In the genomic region with DNA sequence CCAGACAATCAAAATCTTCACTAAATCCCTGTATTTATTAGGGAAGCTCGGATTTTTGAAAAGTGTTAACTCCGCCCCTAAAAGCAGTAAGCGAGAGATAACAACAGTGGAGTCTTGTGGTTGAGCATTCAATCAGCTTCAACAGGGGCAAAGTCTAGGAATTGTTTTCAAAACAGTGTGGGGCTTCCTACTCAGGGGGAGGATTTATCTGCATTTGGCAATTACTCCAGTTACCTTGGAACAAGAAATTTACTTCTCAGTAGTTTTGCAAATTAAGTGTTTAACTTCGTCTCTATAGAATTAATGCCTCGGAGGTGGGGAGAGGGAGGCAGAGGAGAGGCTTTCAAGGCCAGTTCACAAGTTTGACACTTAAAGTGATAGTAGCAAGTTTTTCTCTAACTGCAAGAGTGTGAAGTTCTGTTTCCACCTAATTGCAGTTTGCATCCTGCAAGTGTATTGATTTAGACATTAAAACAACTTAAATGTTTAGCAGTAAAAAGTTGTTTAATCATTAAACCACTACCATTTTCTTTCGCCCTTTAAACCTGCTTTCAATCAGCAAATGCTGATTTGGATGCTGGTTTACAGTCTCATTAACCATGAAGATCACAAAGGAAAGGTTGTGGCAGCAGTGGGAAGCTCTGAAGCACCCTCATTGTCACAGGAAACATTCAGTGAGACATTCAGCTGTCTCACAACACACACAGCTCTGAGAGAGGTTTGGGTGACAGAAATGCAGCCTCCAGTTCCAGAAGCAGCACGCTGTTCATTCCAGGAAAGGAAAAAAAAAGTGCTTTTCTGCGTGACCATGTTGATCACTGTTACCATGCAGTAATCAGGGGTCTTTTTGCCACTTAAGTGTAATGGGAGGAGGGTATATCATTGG, we compare ENCODE assay signal across 2 cellular contexts.
TF ChIP-seq lines count a peak whose summit lies in the region.

No MANE protein-coding gene starts in this region.

TF ChIP-seq in HCT116, 20 proteins besides CTCF, POLR2A, EP300 and RAD21 (continued from another document):
- TF ChIP-seq, protein P1, sequence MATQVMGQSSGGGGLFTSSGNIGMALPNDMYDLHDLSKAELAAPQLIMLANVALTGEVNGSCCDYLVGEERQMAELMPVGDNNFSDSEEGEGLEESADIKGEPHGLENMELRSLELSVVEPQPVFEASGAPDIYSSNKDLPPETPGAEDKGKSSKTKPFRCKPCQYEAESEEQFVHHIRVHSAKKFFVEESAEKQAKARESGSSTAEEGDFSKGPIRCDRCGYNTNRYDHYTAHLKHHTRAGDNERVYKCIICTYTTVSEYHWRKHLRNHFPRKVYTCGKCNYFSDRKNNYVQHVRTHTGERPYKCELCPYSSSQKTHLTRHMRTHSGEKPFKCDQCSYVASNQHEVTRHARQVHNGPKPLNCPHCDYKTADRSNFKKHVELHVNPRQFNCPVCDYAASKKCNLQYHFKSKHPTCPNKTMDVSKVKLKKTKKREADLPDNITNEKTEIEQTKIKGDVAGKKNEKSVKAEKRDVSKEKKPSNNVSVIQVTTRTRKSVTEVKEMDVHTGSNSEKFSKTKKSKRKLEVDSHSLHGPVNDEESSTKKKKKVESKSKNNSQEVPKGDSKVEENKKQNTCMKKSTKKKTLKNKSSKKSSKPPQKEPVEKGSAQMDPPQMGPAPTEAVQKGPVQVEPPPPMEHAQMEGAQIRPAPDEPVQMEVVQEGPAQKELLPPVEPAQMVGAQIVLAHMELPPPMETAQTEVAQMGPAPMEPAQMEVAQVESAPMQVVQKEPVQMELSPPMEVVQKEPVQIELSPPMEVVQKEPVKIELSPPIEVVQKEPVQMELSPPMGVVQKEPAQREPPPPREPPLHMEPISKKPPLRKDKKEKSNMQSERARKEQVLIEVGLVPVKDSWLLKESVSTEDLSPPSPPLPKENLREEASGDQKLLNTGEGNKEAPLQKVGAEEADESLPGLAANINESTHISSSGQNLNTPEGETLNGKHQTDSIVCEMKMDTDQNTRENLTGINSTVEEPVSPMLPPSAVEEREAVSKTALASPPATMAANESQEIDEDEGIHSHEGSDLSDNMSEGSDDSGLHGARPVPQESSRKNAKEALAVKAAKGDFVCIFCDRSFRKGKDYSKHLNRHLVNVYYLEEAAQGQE (IDR thresholded peaks at IDR 0.05; ENCODE audit: low read depth) = no peak

TF ChIP-seq in WTC11, 78 proteins besides CTCF, POLR2A, EP300 and RAD21 (continued from another document):
- TF ChIP-seq ZNF121 (CRISPR knock-in tag; IDR thresholded peaks at IDR 0.05) = no peak
- TF ChIP-seq, protein P2, sequence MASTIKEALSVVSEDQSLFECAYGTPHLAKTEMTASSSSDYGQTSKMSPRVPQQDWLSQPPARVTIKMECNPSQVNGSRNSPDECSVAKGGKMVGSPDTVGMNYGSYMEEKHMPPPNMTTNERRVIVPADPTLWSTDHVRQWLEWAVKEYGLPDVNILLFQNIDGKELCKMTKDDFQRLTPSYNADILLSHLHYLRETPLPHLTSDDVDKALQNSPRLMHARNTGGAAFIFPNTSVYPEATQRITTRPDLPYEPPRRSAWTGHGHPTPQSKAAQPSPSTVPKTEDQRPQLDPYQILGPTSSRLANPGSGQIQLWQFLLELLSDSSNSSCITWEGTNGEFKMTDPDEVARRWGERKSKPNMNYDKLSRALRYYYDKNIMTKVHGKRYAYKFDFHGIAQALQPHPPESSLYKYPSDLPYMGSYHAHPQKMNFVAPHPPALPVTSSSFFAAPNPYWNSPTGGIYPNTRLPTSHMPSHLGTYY (CRISPR knock-in tag; IDR thresholded peaks at IDR 0.05) = no peak
- TF ChIP-seq, protein P3, sequence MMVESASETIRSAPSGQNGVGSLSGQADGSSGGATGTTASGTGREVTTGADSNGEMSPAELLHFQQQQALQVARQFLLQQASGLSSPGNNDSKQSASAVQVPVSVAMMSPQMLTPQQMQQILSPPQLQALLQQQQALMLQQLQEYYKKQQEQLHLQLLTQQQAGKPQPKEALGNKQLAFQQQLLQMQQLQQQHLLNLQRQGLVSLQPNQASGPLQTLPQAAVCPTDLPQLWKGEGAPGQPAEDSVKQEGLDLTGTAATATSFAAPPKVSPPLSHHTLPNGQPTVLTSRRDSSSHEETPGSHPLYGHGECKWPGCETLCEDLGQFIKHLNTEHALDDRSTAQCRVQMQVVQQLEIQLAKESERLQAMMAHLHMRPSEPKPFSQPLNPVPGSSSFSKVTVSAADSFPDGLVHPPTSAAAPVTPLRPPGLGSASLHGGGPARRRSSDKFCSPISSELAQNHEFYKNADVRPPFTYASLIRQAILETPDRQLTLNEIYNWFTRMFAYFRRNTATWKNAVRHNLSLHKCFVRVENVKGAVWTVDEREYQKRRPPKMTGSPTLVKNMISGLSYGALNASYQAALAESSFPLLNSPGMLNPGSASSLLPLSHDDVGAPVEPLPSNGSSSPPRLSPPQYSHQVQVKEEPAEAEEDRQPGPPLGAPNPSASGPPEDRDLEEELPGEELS (CRISPR knock-in tag; IDR thresholded peaks at IDR 0.05) = no peak
- no peak for TF ChIP-seq JUN (CRISPR knock-in tag; IDR thresholded peaks at IDR 0.05)
- TF ChIP-seq OVOL2 (CRISPR knock-in tag; IDR thresholded peaks at IDR 0.05; ENCODE audit: borderline replicate concordance) = no peak
- TF ChIP-seq TP53 (CRISPR knock-in tag; IDR thresholded peaks at IDR 0.05) = no peak
